ENCODE assay signal across 1 cellular context in genomic region chr12:66242261-66242760, GRCh38.
TF ChIP-seq lines count a peak whose summit lies in the region.

No MANE protein-coding gene starts in this region.

TF ChIP-seq in GM23338, 12 proteins besides CTCF, POLR2A, EP300 and RAD21 (continued from another document):
- no peak for TF ChIP-seq ZNF462 (CRISPR knock-in tag; IDR thresholded peaks at IDR 0.05)
- no peak for TF ChIP-seq STAT1 (IDR thresholded peaks at IDR 0.05; ENCODE audit: unreplicated experiment)
- TF ChIP-seq CREB1 (CRISPR knock-in tag; IDR thresholded peaks at IDR 0.05; ENCODE audit: low read depth), result no peak
- TF ChIP-seq EZH2 (IDR thresholded peaks at IDR 0.05; ENCODE audit: low read depth, unreplicated experiment), result no peak
- TF ChIP-seq NANOG (IDR thresholded peaks at IDR 0.05; ENCODE audit: borderline replicate concordance), result no peak
